Comparison of ENCODE assay signal across 1 cellular context in genomic region chr3:188002626-188003138, GRCh38.
A peak's percentile ranks its signal among the peaks of the same experiment; 100 is the strongest.
TF ChIP-seq lines count a peak whose summit lies in the region.

No MANE protein-coding gene starts in this region.

TF ChIP-seq in K562, 482 proteins besides CTCF, POLR2A, EP300 and RAD21:
- TF ChIP-seq FOSL1 (tag; conservative IDR thresholded peaks at IDR 0.05): peak; percentile 45; the same call in 1 of the 2 replicates
- TF ChIP-seq, protein P1, sequence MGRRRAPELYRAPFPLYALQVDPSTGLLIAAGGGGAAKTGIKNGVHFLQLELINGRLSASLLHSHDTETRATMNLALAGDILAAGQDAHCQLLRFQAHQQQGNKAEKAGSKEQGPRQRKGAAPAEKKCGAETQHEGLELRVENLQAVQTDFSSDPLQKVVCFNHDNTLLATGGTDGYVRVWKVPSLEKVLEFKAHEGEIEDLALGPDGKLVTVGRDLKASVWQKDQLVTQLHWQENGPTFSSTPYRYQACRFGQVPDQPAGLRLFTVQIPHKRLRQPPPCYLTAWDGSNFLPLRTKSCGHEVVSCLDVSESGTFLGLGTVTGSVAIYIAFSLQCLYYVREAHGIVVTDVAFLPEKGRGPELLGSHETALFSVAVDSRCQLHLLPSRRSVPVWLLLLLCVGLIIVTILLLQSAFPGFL (CRISPR knock-in tag; IDR thresholded peaks at IDR 0.05): no peak
TF ChIP-seq in K562: peak in this region for 1.
